In genomic region chr5:158519433-158520025, GRCh38 we compare ENCODE assay signal across 1 cellular context.
A peak's percentile ranks its signal among the peaks of the same experiment; 100 is the strongest.
TF ChIP-seq lines count a peak whose summit lies in the region.

No MANE protein-coding gene starts in this region.

TF ChIP-seq in HepG2, 621 proteins besides CTCF, POLR2A, EP300 and RAD21 (continued from another document and continues in another):
- TF ChIP-seq TIGD3 (CRISPR knock-in tag; IDR thresholded peaks at IDR 0.05; ENCODE audit: borderline replicate concordance): no peak
- no peak for TF ChIP-seq ZFP36L2 (CRISPR knock-in tag; IDR thresholded peaks at IDR 0.05)
- TF ChIP-seq FOXP1 (IDR thresholded peaks at IDR 0.05): peak; percentile 56; the same call in 1 of the 2 replicates
- TF ChIP-seq FOXP1 (CRISPR knock-in tag; IDR thresholded peaks at IDR 0.05): peak; percentile 88
- TF ChIP-seq SNRNP70 (IDR thresholded peaks at IDR 0.05; ENCODE audit: low read depth, low read length): no peak
- TF ChIP-seq, protein P1, sequence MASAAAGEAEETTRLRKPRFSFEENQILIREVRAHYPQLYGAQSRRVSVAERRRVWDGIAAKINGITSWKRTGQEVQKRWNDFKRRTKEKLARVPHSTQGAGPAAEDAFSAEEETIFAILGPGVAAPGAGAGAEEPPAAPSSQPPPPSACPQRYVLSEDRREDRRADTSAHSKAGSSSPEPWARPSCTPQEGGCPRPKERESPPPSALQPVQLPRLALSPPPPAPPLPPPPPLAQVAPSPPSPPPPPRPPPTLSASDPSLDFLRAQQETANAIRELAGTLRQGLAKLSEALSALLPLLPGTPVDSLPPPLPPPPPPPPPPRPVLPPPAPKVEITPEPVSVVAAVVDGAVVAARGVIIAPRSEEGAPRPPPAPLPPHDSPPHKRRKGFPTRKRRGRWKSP (CRISPR knock-in tag; IDR thresholded peaks at IDR 0.05): 0 out of 2 replicates have a peak, but pooled peaks have one; percentile 18
- TF ChIP-seq ATF1 (CRISPR knock-in tag; IDR thresholded peaks at IDR 0.05): no peak
- TF ChIP-seq ZNF782 (CRISPR knock-in tag; IDR thresholded peaks at IDR 0.05; ENCODE audit: borderline replicate concordance): no peak
- no peak for TF ChIP-seq ZNF224 (CRISPR knock-in tag; IDR thresholded peaks at IDR 0.05)
- TF ChIP-seq, protein P2, sequence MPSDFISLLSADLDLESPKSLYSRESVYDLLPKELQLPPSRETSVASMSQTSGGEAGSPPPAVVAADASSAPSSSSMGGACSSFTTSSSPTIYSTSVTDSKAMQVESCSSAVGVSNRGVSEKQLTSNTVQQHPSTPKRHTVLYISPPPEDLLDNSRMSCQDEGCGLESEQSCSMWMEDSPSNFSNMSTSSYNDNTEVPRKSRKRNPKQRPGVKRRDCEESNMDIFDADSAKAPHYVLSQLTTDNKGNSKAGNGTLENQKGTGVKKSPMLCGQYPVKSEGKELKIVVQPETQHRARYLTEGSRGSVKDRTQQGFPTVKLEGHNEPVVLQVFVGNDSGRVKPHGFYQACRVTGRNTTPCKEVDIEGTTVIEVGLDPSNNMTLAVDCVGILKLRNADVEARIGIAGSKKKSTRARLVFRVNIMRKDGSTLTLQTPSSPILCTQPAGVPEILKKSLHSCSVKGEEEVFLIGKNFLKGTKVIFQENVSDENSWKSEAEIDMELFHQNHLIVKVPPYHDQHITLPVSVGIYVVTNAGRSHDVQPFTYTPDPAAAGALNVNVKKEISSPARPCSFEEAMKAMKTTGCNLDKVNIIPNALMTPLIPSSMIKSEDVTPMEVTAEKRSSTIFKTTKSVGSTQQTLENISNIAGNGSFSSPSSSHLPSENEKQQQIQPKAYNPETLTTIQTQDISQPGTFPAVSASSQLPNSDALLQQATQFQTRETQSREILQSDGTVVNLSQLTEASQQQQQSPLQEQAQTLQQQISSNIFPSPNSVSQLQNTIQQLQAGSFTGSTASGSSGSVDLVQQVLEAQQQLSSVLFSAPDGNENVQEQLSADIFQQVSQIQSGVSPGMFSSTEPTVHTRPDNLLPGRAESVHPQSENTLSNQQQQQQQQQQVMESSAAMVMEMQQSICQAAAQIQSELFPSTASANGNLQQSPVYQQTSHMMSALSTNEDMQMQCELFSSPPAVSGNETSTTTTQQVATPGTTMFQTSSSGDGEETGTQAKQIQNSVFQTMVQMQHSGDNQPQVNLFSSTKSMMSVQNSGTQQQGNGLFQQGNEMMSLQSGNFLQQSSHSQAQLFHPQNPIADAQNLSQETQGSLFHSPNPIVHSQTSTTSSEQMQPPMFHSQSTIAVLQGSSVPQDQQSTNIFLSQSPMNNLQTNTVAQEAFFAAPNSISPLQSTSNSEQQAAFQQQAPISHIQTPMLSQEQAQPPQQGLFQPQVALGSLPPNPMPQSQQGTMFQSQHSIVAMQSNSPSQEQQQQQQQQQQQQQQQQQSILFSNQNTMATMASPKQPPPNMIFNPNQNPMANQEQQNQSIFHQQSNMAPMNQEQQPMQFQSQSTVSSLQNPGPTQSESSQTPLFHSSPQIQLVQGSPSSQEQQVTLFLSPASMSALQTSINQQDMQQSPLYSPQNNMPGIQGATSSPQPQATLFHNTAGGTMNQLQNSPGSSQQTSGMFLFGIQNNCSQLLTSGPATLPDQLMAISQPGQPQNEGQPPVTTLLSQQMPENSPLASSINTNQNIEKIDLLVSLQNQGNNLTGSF (CRISPR knock-in tag; IDR thresholded peaks at IDR 0.05): no peak
- no peak for TF ChIP-seq KIAA2018 (CRISPR knock-in tag; IDR thresholded peaks at IDR 0.05; ENCODE audit: borderline replicate concordance)
- no peak for TF ChIP-seq CHCHD3 (CRISPR knock-in tag; IDR thresholded peaks at IDR 0.05)
- TF ChIP-seq, protein P3, sequence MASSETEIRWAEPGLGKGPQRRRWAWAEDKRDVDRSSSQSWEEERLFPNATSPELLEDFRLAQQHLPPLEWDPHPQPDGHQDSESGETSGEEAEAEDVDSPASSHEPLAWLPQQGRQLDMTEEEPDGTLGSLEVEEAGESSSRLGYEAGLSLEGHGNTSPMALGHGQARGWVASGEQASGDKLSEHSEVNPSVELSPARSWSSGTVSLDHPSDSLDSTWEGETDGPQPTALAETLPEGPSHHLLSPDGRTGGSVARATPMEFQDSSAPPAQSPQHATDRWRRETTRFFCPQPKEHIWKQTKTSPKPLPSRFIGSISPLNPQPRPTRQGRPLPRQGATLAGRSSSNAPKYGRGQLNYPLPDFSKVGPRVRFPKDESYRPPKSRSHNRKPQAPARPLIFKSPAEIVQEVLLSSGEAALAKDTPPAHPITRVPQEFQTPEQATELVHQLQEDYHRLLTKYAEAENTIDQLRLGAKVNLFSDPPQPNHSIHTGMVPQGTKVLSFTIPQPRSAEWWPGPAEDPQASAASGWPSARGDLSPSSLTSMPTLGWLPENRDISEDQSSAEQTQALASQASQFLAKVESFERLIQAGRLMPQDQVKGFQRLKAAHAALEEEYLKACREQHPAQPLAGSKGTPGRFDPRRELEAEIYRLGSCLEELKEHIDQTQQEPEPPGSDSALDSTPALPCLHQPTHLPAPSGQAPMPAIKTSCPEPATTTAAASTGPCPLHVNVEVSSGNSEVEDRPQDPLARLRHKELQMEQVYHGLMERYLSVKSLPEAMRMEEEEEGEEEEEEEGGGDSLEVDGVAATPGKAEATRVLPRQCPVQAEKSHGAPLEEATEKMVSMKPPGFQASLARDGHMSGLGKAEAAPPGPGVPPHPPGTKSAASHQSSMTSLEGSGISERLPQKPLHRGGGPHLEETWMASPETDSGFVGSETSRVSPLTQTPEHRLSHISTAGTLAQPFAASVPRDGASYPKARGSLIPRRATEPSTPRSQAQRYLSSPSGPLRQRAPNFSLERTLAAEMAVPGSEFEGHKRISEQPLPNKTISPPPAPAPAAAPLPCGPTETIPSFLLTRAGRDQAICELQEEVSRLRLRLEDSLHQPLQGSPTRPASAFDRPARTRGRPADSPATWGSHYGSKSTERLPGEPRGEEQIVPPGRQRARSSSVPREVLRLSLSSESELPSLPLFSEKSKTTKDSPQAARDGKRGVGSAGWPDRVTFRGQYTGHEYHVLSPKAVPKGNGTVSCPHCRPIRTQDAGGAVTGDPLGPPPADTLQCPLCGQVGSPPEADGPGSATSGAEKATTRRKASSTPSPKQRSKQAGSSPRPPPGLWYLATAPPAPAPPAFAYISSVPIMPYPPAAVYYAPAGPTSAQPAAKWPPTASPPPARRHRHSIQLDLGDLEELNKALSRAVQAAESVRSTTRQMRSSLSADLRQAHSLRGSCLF (CRISPR knock-in tag; IDR thresholded peaks at IDR 0.05; ENCODE audit: borderline replicate concordance): no peak
- no peak for TF ChIP-seq CHD2 (IDR thresholded peaks at IDR 0.05; ENCODE audit: low read depth, low read length)
- no peak for TF ChIP-seq ZNF761 (CRISPR knock-in tag; conservative IDR thresholded peaks at IDR 0.05)
- no peak for TF ChIP-seq XBP1 (CRISPR knock-in tag; IDR thresholded peaks at IDR 0.05)
- TF ChIP-seq STAG1 (CRISPR knock-in tag; IDR thresholded peaks at IDR 0.05): no peak
- TF ChIP-seq ZFP62 (CRISPR knock-in tag; IDR thresholded peaks at IDR 0.05): no peak
- TF ChIP-seq MED1 (CRISPR knock-in tag; IDR thresholded peaks at IDR 0.05): peak; percentile 41; the same call in 1 of the 2 replicates
- TF ChIP-seq ZBTB43 (CRISPR knock-in tag; conservative IDR thresholded peaks at IDR 0.05): no peak
- TF ChIP-seq ZNF549 (CRISPR knock-in tag; IDR thresholded peaks at IDR 0.05): no peak
- TF ChIP-seq, protein P4, sequence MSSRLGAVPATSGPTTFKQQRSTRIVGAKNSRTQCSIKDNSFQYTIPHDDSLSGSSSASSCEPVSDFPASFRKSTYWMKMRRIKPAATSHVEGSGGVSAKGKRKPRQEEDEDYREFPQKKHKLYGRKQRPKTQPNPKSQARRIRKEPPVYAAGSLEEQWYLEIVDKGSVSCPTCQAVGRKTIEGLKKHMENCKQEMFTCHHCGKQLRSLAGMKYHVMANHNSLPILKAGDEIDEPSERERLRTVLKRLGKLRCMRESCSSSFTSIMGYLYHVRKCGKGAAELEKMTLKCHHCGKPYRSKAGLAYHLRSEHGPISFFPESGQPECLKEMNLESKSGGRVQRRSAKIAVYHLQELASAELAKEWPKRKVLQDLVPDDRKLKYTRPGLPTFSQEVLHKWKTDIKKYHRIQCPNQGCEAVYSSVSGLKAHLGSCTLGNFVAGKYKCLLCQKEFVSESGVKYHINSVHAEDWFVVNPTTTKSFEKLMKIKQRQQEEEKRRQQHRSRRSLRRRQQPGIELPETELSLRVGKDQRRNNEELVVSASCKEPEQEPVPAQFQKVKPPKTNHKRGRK (CRISPR knock-in tag; IDR thresholded peaks at IDR 0.05): no peak
- TF ChIP-seq ZNF567 (CRISPR knock-in tag; IDR thresholded peaks at IDR 0.05; ENCODE audit: borderline replicate concordance): no peak
- TF ChIP-seq SP2 (CRISPR knock-in tag; IDR thresholded peaks at IDR 0.05): no peak
- TF ChIP-seq DNMT3B (CRISPR knock-in tag; conservative IDR thresholded peaks at IDR 0.05): no peak
- no peak for TF ChIP-seq JUNB (CRISPR knock-in tag; IDR thresholded peaks at IDR 0.05; ENCODE audit: borderline replicate concordance)
- TF ChIP-seq ATF5 (CRISPR knock-in tag; IDR thresholded peaks at IDR 0.05; ENCODE audit: low read depth): no peak
- peak; percentile 76 for TF ChIP-seq SOX13 (IDR thresholded peaks at IDR 0.05)
- TF ChIP-seq SOX13 (CRISPR knock-in tag; conservative IDR thresholded peaks at IDR 0.05 in 1 of 2, IDR thresholded peaks at IDR 0.05 in 1 of 2): peak in 1 of 2 experiments; percentile 85; a peak in 2 of 4 replicates
- no peak for TF ChIP-seq ZNF839 (CRISPR knock-in tag; IDR thresholded peaks at IDR 0.05; ENCODE audit: borderline replicate concordance)
- no peak for TF ChIP-seq MED8 (CRISPR knock-in tag; IDR thresholded peaks at IDR 0.05; ENCODE audit: insufficient replicate concordance)
- TF ChIP-seq TBL1XR1 (IDR thresholded peaks at IDR 0.05; ENCODE audit: borderline replicate concordance, low read length, partially characterized antibody): no peak
- TF ChIP-seq NR2C2 (CRISPR knock-in tag; IDR thresholded peaks at IDR 0.05; ENCODE audit: borderline replicate concordance): no peak
- TF ChIP-seq PCBP1 (IDR thresholded peaks at IDR 0.05; ENCODE audit: borderline replicate concordance, low read depth, low read length): no peak
